ENCODE assay signal across 9 cellular contexts in the genomic region with DNA sequence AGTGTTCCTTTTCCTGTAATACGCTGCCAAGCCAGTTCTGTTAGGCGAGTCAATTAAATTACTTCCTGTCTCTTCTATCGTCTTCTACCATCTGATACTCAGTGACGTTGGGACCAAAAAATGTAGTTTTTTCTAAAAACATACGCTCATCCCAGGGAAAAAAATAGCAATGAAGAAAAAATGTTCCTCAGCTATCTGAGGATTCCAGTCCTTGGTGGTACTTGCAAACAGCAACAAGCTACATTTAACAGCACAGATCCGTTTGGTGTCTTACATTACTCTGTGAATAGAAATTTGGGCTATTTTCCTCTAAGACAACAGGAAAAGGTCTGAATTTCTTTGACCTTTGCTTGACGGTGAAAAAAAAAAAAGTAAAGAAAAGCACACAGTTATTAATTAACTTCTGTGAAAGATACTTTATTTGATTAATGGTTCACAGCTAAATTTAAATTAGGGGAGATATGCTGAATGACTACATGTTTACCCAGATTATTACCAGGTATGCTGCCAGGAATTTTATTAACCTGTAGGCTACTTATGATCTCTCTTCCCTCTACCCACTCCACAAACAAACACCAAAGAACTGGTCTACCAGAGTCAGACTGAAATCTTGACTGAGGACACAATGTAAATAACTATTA.
A peak's percentile ranks its signal among the peaks of the same experiment; 100 is the strongest.
DNase-seq lines count a peak whose midpoint lies in the region; ATAC-seq and TF ChIP-seq lines count a peak whose summit lies in the region.
"Had no signal": no experiment of that assay in that cellular context is flagged by ENCODE, and none has a peak within 500 bp of the region (broad histone marks: within the 10 kb centered on the region; RNA-seq: fewer than 3 reads in every experiment).

No MANE protein-coding gene starts in this region.

- no peaks in the 10 kb centered on the region for H3K9me3 ChIP-seq in HAP-1

- no peaks in the 10 kb centered on the region for H3K36me3 ChIP-seq in HAP-1 (replicated peaks)
- H3K36me3 ChIP-seq: cardiac muscle cell had no signal

- ATAC-seq in HG02885 (IDR thresholded peaks at IDR 0.05; ENCODE audit: poor library complexity, unreplicated experiment) = peak; percentile 11

- no peaks in the 10 kb centered on the region for H3K4me1 Mint-ChIP-seq in glutamatergic neuron (ENCODE audit: low read depth, unreplicated experiment)
- peaks cover 7% of the 10 kb centered on the region for H3K4me1 Mint-ChIP-seq in activated naive CD4-positive, alpha-beta T cell treated with anti-CD3 and anti-CD28 coated beads, Interleukin-2, amount 10 ng/mL, durations not matched to agents 7 days and 5 days

- H3K4me3 ChIP-seq in HAP-1 = no peak overlapping the region
- H3K4me3 ChIP-seq: cardiac muscle cell had no signal

- H3K36me3 Mint-ChIP-seq in glutamatergic neuron (ENCODE audit: unreplicated experiment) = no peaks in the 10 kb centered on the region
- no peaks in the 10 kb centered on the region for H3K36me3 Mint-ChIP-seq in activated naive CD4-positive, alpha-beta T cell treated with anti-CD3 and anti-CD28 coated beads, Interleukin-2, amount 10 ng/mL, durations not matched to agents 7 days and 5 days

- DNase-seq in DMS53 (lab: John Stamatoyannopoulos, UW) = peak; percentile 81
- peak; percentile 87 for DNase-seq in amniotic stem cell (lab: John Stamatoyannopoulos, UW)
- DNase-seq in lung microvascular endothelial cell (ENCODE audit: low read depth in 2 of 2) = peak; percentile 81 to 94
- no peak for DNase-seq in glutamatergic neuron
- no peak for DNase-seq in activated naive CD4-positive, alpha-beta T cell treated with anti-CD3 and anti-CD28 coated beads, Interleukin-2, amount 10 ng/mL, durations not matched to agents 7 days and 5 days
- no peak for DNase-seq in posterior cingulate gyrus
- DNase-seq in HAP-1 (ENCODE audit: low spot score in 2 of 2) = no peak

- intact Hi-C loops in posterior cingulate gyrus (cut with DNase I) = no loop called here

- H3K4me1 ChIP-seq in HAP-1 = no peaks in the 10 kb centered on the region

- H3K27ac Mint-ChIP-seq in glutamatergic neuron (ENCODE audit: unreplicated experiment) = no peak overlapping the region
- no peak overlapping the region for H3K27ac Mint-ChIP-seq in activated naive CD4-positive, alpha-beta T cell treated with anti-CD3 and anti-CD28 coated beads, Interleukin-2, amount 10 ng/mL, durations not matched to agents 7 days and 5 days

- CTCF ChIA-PET in activated naive CD4-positive, alpha-beta T cell treated with anti-CD3 and anti-CD28 coated beads, Interleukin-2, amount 10 ng/mL, durations not matched to agents 7 days and 5 days (lab: Charles Lee) = no interaction called here

- no peak for TF ChIP-seq CTCF in glutamatergic neuron (IDR thresholded peaks at IDR 0.05; ENCODE audit: partially characterized antibody, unreplicated experiment)

- in situ Hi-C loops in HAP-1 (cut with MboI; ENCODE audit: low sequenced_read_pairs) = no loop called here

- no peaks in the 10 kb centered on the region for H3K9me3 Mint-ChIP-seq in glutamatergic neuron (ENCODE audit: unreplicated experiment)
- no peaks in the 10 kb centered on the region for H3K9me3 Mint-ChIP-seq in activated naive CD4-positive, alpha-beta T cell treated with anti-CD3 and anti-CD28 coated beads, Interleukin-2, amount 10 ng/mL, durations not matched to agents 7 days and 5 days

- no peaks in the 10 kb centered on the region for H3K27me3 Mint-ChIP-seq in glutamatergic neuron (ENCODE audit: unreplicated experiment)
- no peaks in the 10 kb centered on the region for H3K27me3 Mint-ChIP-seq in activated naive CD4-positive, alpha-beta T cell treated with anti-CD3 and anti-CD28 coated beads, Interleukin-2, amount 10 ng/mL, durations not matched to agents 7 days and 5 days

- peaks cover 2% of the 10 kb centered on the region for H3K27me3 ChIP-seq in HAP-1 (ENCODE audit: low read depth)
- H3K27me3 ChIP-seq: cardiac muscle cell had no signal

- no peak overlapping the region for H3K4me3 Mint-ChIP-seq in glutamatergic neuron (ENCODE audit: unreplicated experiment)
- no peak overlapping the region for H3K4me3 Mint-ChIP-seq in activated naive CD4-positive, alpha-beta T cell treated with anti-CD3 and anti-CD28 coated beads, Interleukin-2, amount 10 ng/mL, durations not matched to agents 7 days and 5 days

Comparison
In these comparisons a context has a peak if more than half of its experiments do, and no peak if none do; other contexts are left out.
1. DNase-seq: peak in DMS53 (single experiment), amniotic stem cell (single experiment) and lung microvascular endothelial cell (2 of 2); none in glutamatergic neuron (single experiment), activated naive CD4-positive, alpha-beta T cell treated with anti-CD3 and anti-CD28 coated beads, Interleukin-2, amount 10 ng/mL, durations not matched to agents 7 days and 5 days (single experiment), posterior cingulate gyrus (0 of 10) and HAP-1 (0 of 2).